Comparison of ENCODE assay signal across 8 cellular contexts in genomic region chr2:166539340-166540162, GRCh38. TPM values are rescaled to one million over a fixed set of nuclear protein-coding genes. Genes with fewer than 3 reads are reported as not detected.
DNase-seq lines count a peak whose midpoint lies in the region; ATAC-seq and TF ChIP-seq lines count a peak whose summit lies in the region.

No MANE protein-coding gene starts in this region.

- ATAC-seq in Right ventricle myocardium superior (ENCODE audit: poor library complexity) (peak; percentile 83), Right ventricle myocardium inferior (no peak), GM21515 (IDR thresholded peaks at IDR 0.05; ENCODE audit: unreplicated experiment) (peak; percentile 99), HG03571 (IDR thresholded peaks at IDR 0.05; ENCODE audit: unreplicated experiment) (peak; percentile 87)
- peak; percentile 80 for ATAC-seq in stimulated activated naive CD8-positive, alpha-beta T cell treated with anti-CD3 and anti-CD28 coated beads, Interleukin-15, amount 100 ng/mL, for 72 hours

- TF ChIP-seq POLR2A in breast epithelium (IDR thresholded peaks at IDR 0.05), result no peak

- TF ChIP-seq CTCF in breast epithelium (IDR thresholded peaks at IDR 0.05) (peak in 2 of 3 donors; percentile 70 to 78), kidney epithelial cell (IDR thresholded peaks at IDR 0.05; ENCODE audit: insufficient read depth, low read length, poor library complexity, severe bottlenecking) (peak; percentile 75)

- H3K4me3 ChIP-seq in breast epithelium, result no peak overlapping the region
- H3K4me3 ChIP-seq in kidney epithelial cell (ENCODE audit: low read depth, low read length), result no peak overlapping the region

- no peaks in the 10 kb centered on the region for H3K4me1 Mint-ChIP-seq in stimulated activated naive CD8-positive, alpha-beta T cell treated with anti-CD3 and anti-CD28 coated beads, Interleukin-15, amount 100 ng/mL, for 72 hours

- H3K4me3 Mint-ChIP-seq in stimulated activated naive CD8-positive, alpha-beta T cell treated with anti-CD3 and anti-CD28 coated beads, Interleukin-15, amount 100 ng/mL, for 72 hours, result no peak overlapping the region

- H3K9me3 ChIP-seq in breast epithelium, result no peaks in the 10 kb centered on the region

- no peaks in the 10 kb centered on the region for H3K9me3 Mint-ChIP-seq in stimulated activated naive CD8-positive, alpha-beta T cell treated with anti-CD3 and anti-CD28 coated beads, Interleukin-15, amount 100 ng/mL, for 72 hours

- no peaks in the 10 kb centered on the region for H3K36me3 ChIP-seq in breast epithelium
- H3K36me3 ChIP-seq in kidney epithelial cell (ENCODE audit: control insufficient read depth, insufficient read depth, low read length), result no peaks in the 10 kb centered on the region

- no peak overlapping the region for H3K27ac Mint-ChIP-seq in stimulated activated naive CD8-positive, alpha-beta T cell treated with anti-CD3 and anti-CD28 coated beads, Interleukin-15, amount 100 ng/mL, for 72 hours

- H3K27me3 ChIP-seq in breast epithelium, result no peaks in the 10 kb centered on the region
- H3K27me3 ChIP-seq in kidney epithelial cell (ENCODE audit: control insufficient read depth, insufficient read depth, low read length), result no peaks in the 10 kb centered on the region

- H3K4me1 ChIP-seq in breast epithelium, result no peaks in the 10 kb centered on the region

- intact Hi-C loops in Right ventricle myocardium superior (cut with DNase I), result loop anchor here (10.0 kb wide), 1 partner anchor 1575 kb away; no protein-coding TSS in a partner anchor
- intact Hi-C loops in Right ventricle myocardium inferior (cut with DNase I), result loop anchor here (10.0 kb wide), 2 partner anchors 675 to 1575 kb away; no protein-coding TSS in a partner anchor
- intact Hi-C loops in breast epithelium (cut with DNase I; ENCODE audit: low total_unique reads), result no loop called here

- H3K27me3 Mint-ChIP-seq in stimulated activated naive CD8-positive, alpha-beta T cell treated with anti-CD3 and anti-CD28 coated beads, Interleukin-15, amount 100 ng/mL, for 72 hours, result no peaks in the 10 kb centered on the region

- H3K27ac ChIP-seq in breast epithelium, result no peak overlapping the region

- DNase-seq in Right ventricle myocardium superior (no peak), Right ventricle myocardium inferior (ENCODE audit: missing footprints) (no peak), NCI-H82 treated with DMSO at 0.1 percent for 48 hours (lab: John Stamatoyannopoulos, UW; ENCODE audit: unreplicated experiment) (peak; percentile 41), breast epithelium (ENCODE audit: low spot score in 2 of 2) (no peak), kidney epithelial cell (ENCODE audit: low read depth) (peak; percentile 5)
- DNase-seq in stimulated activated naive CD8-positive, alpha-beta T cell treated with anti-CD3 and anti-CD28 coated beads, Interleukin-15, amount 100 ng/mL, for 72 hours, result peak; percentile 11 to 34

RNA-seq across cellular contexts. Expression of gene SCN7A, which starts 45.5 kb away (rescaled TPM):
- 27.7 TPM for total RNA-seq in Right ventricle myocardium superior
- total RNA-seq in Right ventricle myocardium inferior, result 35.4 TPM
- total RNA-seq in breast epithelium, result 10 to 100 TPM; 11.5 to 13.3 (median 12.1) TPM
- total RNA-seq in kidney epithelial cell, result 0.08 and 0.34 TPM in 2 replicates

Comparison
In these comparisons a context has a peak if more than half of its experiments do, and no peak if none do; other contexts are left out.
1. DNase-seq: peak in NCI-H82 treated with DMSO at 0.1 percent for 48 hours (single experiment), kidney epithelial cell (single experiment) and stimulated activated naive CD8-positive, alpha-beta T cell treated with anti-CD3 and anti-CD28 coated beads, Interleukin-15, amount 100 ng/mL, for 72 hours (2 of 2); none in Right ventricle myocardium superior (single experiment), Right ventricle myocardium inferior (single experiment) and breast epithelium (0 of 2).